ENCODE assay signal across 9 cellular contexts in genomic region chr4:142883433-142883832, GRCh38. TPM values are rescaled to one million over a fixed set of nuclear protein-coding genes. Genes with fewer than 3 reads are reported as not detected.
DNase-seq lines count a peak whose midpoint lies in the region; ATAC-seq, FAIRE-seq and TF ChIP-seq lines count a peak whose summit lies in the region.
"Had no signal": no experiment of that assay in that cellular context is flagged by ENCODE, and none has a peak within 500 bp of the region (broad histone marks: within the 10 kb centered on the region; RNA-seq: fewer than 3 reads in every experiment).

No MANE protein-coding gene starts in this region.

- H3K27ac ChIP-seq in pancreas, result no peak overlapping the region

- H3K79me2 ChIP-seq in Loucy (ENCODE audit: insufficient read depth, low read length), result no peaks in the 10 kb centered on the region

- H3K9me2 ChIP-seq in Loucy (replicated peaks; ENCODE audit: low read depth, low read length), result no peaks in the 10 kb centered on the region

- H3K36me3 ChIP-seq in Loucy (ENCODE audit: insufficient read depth, low read length) (no peaks in the 10 kb centered on the region), pancreas (no peaks in the 10 kb centered on the region)

- TF ChIP-seq POLR2A in lower leg skin (IDR thresholded peaks at IDR 0.05), result no peak

- no peaks in the 10 kb centered on the region for H3K4me1 ChIP-seq in Loucy (ENCODE audit: insufficient read depth, low read length, poor library complexity, severe bottlenecking)
- no peaks in the 10 kb centered on the region for H3K4me1 ChIP-seq in pancreas

- peak in 3 of 4 donors; percentile 38 to 52 (median 50) for ATAC-seq in pancreas
- ATAC-seq in GM19023 (IDR thresholded peaks at IDR 0.05; ENCODE audit: unreplicated experiment), result no peak
- no peak for ATAC-seq in HG03280 (IDR thresholded peaks at IDR 0.05; ENCODE audit: unreplicated experiment)
- ATAC-seq: stimulated activated memory B cell treated with anti-CD40 and anti-IgM and Interleukin-4, amounts not matched to agents 10 μg/mL and 1 μg/mL and 100 μg/mL, for 72 hours had no signal

- no peak overlapping the region for H3K9ac ChIP-seq in Loucy (ENCODE audit: low read depth, low read length, poor library complexity, severe bottlenecking)

- H3K9me3 ChIP-seq in Loucy (ENCODE audit: insufficient read depth, low read depth, low read length), result no peaks in the 10 kb centered on the region
- no peaks in the 10 kb centered on the region for H3K9me3 ChIP-seq in pancreas

- H3K27me3 ChIP-seq in Loucy (ENCODE audit: insufficient read depth, low read length, poor library complexity, severe bottlenecking) (no peaks in the 10 kb centered on the region), pancreas (no peaks in the 10 kb centered on the region)

- no peaks in the 10 kb centered on the region for H3F3A ChIP-seq in Loucy (ENCODE audit: low read depth)

- H3K4me2 ChIP-seq in Loucy (ENCODE audit: low read depth, low read length, poor library complexity, severe bottlenecking), result no peak overlapping the region

- TF ChIP-seq CTCF in Loucy (conservative IDR thresholded peaks at IDR 0.05; ENCODE audit: low read length) (peak; percentile 93), pancreas (IDR thresholded peaks at IDR 0.05) (no peak), lower leg skin (IDR thresholded peaks at IDR 0.05) (no peak)

- 16 to 28% methylated on average over 2 of the region's 2 CpGs for WGBS in pancreas, 2 donors
- 39 to 44% methylated on average over 2 of the region's 2 CpGs for WGBS in lower leg skin, 2 donors

- no peaks in the 10 kb centered on the region for H4K20me1 ChIP-seq in Loucy (ENCODE audit: insufficient read depth, low read length, poor library complexity, severe bottlenecking)

- H3K4me3 ChIP-seq in Loucy (ENCODE audit: low read length, poor library complexity, severe bottlenecking), result no peak overlapping the region
- no peak overlapping the region for H3K4me3 ChIP-seq in pancreas
- H3K4me3 ChIP-seq in lower leg skin (ENCODE audit: low read depth, poor library complexity, severe bottlenecking), result no peak overlapping the region

- peak in 2 of 3 experiments; percentile 12 to 60 for DNase-seq in NCI-H1417 (lab: John Stamatoyannopoulos, UW)
- no peak for DNase-seq in NCI-H1417 treated with DMSO at 0.1 percent for 48 hours (lab: John Stamatoyannopoulos, UW)
- peak; percentile 0 to 7 for DNase-seq in dermis microvascular lymphatic vessel endothelial cell (ENCODE audit: low read depth in 2 of 2)
- DNase-seq in pancreas, result no peak
- DNase-seq in lower leg skin (ENCODE audit: low spot score in 2 of 2), result no peak

- intact Hi-C loops in pancreas (cut with DNase I) (no loop called here), lower leg skin (cut with DNase I; ENCODE audit: low total_unique reads) (no loop called here)

- FAIRE-seq in pancreas (lab: Jason Lieb, UNC), result no peak

- peak overlapping the region; percentile 20 for H2AFZ ChIP-seq in Loucy (ENCODE audit: low read length)

RNA-seq across cellular contexts. Expression of gene INPP4B, which starts 37.3 kb away (rescaled TPM):
- total RNA-seq in dermis microvascular lymphatic vessel endothelial cell, result 19.1 and 24.7 TPM in 2 replicates
- 10 to 100 TPM in 2 of 6 donors, 1 to 10 TPM in 4; 3.9 to 12.9 (median 6.9) TPM for total RNA-seq in pancreas
- polyA plus RNA-seq in pancreas, result 1 to 10 TPM; 1.2 to 1.7 TPM
- total RNA-seq in lower leg skin, result 10 to 100 TPM in 3 of 4 donors, 1 to 10 TPM in 1; 7.6 to 18.5 (median 17.6) TPM

Comparison
In these comparisons a context has a peak if more than half of its experiments do, and no peak if none do; other contexts are left out.
1. DNase-seq: peak in NCI-H1417 (2 of 3) and dermis microvascular lymphatic vessel endothelial cell (2 of 2); none in NCI-H1417 treated with DMSO at 0.1 percent for 48 hours (single experiment), pancreas (0 of 6) and lower leg skin (0 of 2).
2. ATAC-seq: peak in pancreas (3 of 4); none in GM19023 (single experiment) and HG03280 (single experiment).